8 cellular contexts compared by ENCODE assay signal in the genomic region with DNA sequence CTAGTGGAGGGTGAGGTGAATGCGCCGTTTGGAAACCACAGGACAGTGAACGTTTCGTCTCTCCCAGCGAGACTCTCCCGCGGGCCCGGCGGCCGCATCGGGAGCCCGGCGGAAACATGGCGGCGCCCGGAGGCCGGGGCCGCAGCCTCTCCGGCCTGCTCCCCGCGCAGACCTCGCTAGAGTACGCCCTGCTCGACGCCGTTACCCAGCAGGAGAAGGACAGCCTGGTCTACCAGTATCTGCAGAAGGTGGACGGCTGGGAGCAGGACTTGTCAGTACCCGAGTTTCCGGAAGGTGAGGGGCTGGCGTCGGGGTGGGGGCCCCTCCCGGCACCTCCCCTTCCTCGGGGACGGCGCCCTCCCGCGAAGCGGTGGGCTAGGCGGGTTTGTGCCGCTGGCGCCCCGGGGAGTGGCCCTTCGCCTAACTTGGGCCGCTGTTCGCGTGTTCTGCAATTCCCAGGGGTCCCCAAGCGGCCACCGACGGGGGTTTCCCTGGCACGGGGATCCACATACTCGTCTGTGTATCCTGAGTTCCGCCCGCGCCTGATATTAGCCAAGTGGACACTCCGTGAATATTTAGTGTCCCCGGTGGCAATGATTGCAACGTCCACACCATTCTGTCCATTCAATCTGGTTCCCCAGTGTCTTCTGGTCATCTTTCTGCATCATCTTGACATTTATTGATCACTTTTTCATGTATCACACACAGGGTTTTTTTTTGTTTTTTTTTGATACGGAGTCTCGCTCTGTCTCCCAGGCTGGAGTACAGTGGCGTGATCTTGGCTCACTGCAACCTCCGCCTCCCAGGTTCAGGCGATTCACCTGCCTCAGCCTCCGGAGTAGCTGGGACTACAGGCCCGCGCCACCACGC. TPM values are rescaled to one million over a fixed set of nuclear protein-coding genes. Genes with fewer than 3 reads are reported as not detected.
DNase-seq lines count a peak whose midpoint lies in the region; ATAC-seq and TF ChIP-seq lines count a peak whose summit lies in the region.

No MANE protein-coding gene starts in this region.

- no peaks in the 10 kb centered on the region for H3K27me3 Mint-ChIP-seq in Caco-2 (ENCODE audit: insufficient read depth, unreplicated experiment)
- H3K27me3 Mint-ChIP-seq in progenitor cell of endocrine pancreas, result no peaks in the 10 kb centered on the region

- H3K4me1 Mint-ChIP-seq in Caco-2 (ENCODE audit: low read depth, unreplicated experiment) (no peaks in the 10 kb centered on the region), progenitor cell of endocrine pancreas (ENCODE audit: low read depth) (peaks cover 27% of the 10 kb centered on the region)

- POLR2A ChIA-PET in Caco-2 (lab: Charles Lee), result interaction anchor here (0.6 to 0.7 kb wide), 2 partner anchors 18 to 94 kb away, joined by 4 read pairs; no protein-coding TSS in a partner anchor

- H3K27me3 ChIP-seq in Caco-2 (replicated peaks; ENCODE audit: control insufficient read depth, insufficient read depth, low read length), result no peaks in the 10 kb centered on the region
- no peaks in the 10 kb centered on the region for H3K27me3 ChIP-seq in right atrium auricular region

- DNase-seq in Caco-2, result peak; percentile 59 to 73
- peak; percentile 62 for DNase-seq in SW480 (ENCODE audit: low spot score)
- DNase-seq in anterior cingulate cortex (lab: John Stamatoyannopoulos, UW), result peak in 39 of 58 donors; percentile 12 to 78 (median 51)
- peak; percentile 77 for DNase-seq in right atrium auricular region (ENCODE audit: low spot score)
- DNase-seq in progenitor cell of endocrine pancreas (ENCODE audit: low spot score, unreplicated experiment), result peak; percentile 34
- no peak for DNase-seq in NCI-H524 treated with DMSO at 0.1 percent for 48 hours (lab: John Stamatoyannopoulos, UW)

- ATAC-seq in GM19372 (IDR thresholded peaks at IDR 0.05; ENCODE audit: low read depth, unreplicated experiment) (peak; percentile 21), HG03457 (IDR thresholded peaks at IDR 0.05; ENCODE audit: unreplicated experiment) (peak; percentile 30)

- H3K4me3 Mint-ChIP-seq in Caco-2 (ENCODE audit: unreplicated experiment) (peak overlapping the region; percentile 98), progenitor cell of endocrine pancreas (ENCODE audit: low read depth) (peak overlapping the region; percentile 99)

- BruUV-seq in Caco-2 (replicated peaks; lab: Mats Ljungman, UMichigan), result TSS peak; percentile 36

- H3K4me1 ChIP-seq in Caco-2, result peaks cover 18% of the 10 kb centered on the region
- H3K4me1 ChIP-seq in right atrium auricular region, result peaks cover 0 to 33% of the 10 kb centered on the region in 2 donors

- H3K9me3 ChIP-seq in Caco-2 (no peaks in the 10 kb centered on the region), right atrium auricular region (no peaks in the 10 kb centered on the region)

- TF ChIP-seq CTCF in Caco-2 (IDR thresholded peaks at IDR 0.05; ENCODE audit: insufficient read depth in 1 of 2, low read depth in 1 of 2, low read length in 1 of 2, severe bottlenecking in 1 of 2, unreplicated experiment in 1 of 2) (no peak), right atrium auricular region (IDR thresholded peaks at IDR 0.05) (peak in 1 of 2 donors; percentile 41), progenitor cell of endocrine pancreas (IDR thresholded peaks at IDR 0.05; ENCODE audit: unreplicated experiment) (no peak)

- intact Hi-C loops in Caco-2 (cut with micrococcal nuclease; ENCODE audit: unreplicated experiment), result loop anchor here (5.0 kb wide), 2 partner anchors 118 to 148 kb away; no protein-coding TSS in a partner anchor

- H3K36me3 ChIP-seq in Caco-2 (ENCODE audit: control insufficient read depth, insufficient read depth, low read length), result no peaks in the 10 kb centered on the region
- no peaks in the 10 kb centered on the region for H3K36me3 ChIP-seq in right atrium auricular region

- H3K36me3 Mint-ChIP-seq in Caco-2 (ENCODE audit: insufficient read depth, unreplicated experiment), result peaks cover 12% of the 10 kb centered on the region
- H3K36me3 Mint-ChIP-seq in progenitor cell of endocrine pancreas (ENCODE audit: insufficient read depth), result peaks cover 12% of the 10 kb centered on the region

- H3K27ac Mint-ChIP-seq in Caco-2 (ENCODE audit: unreplicated experiment) (peak overlapping the region; percentile 99), progenitor cell of endocrine pancreas (peak overlapping the region; percentile 100)

- H3K27ac ChIP-seq in right atrium auricular region, result peak overlapping the region; percentile 95

- H3K9me3 Mint-ChIP-seq in Caco-2 (ENCODE audit: unreplicated experiment), result no peaks in the 10 kb centered on the region
- no peaks in the 10 kb centered on the region for H3K9me3 Mint-ChIP-seq in progenitor cell of endocrine pancreas (ENCODE audit: low read depth)

- peak overlapping the region; percentile 94 for H3K4me3 ChIP-seq in Caco-2 (ENCODE audit: low read depth, low read length)
- peak overlapping the region; percentile 61 to 87 for H3K4me3 ChIP-seq in right atrium auricular region

- CTCF ChIA-PET in Caco-2 (lab: Charles Lee), result no interaction called here

RNA-seq across cellular contexts. Expression of a gene that starts 0.5 kb away (rescaled TPM):
- total RNA-seq in Caco-2 (2022) (30.8 and 37.4 TPM in 2 replicates), right atrium auricular region (10 to 100 TPM; 38.6 to 74.8 TPM), progenitor cell of endocrine pancreas (41.7 and 43.6 TPM in 2 replicates)

RNA-seq across cellular contexts. Expression of a gene that starts 1.1 kb away (rescaled TPM):
- total RNA-seq in Caco-2 (2022) (13.3 and 13.5 TPM in 2 replicates), right atrium auricular region (1 to 10 TPM; 4.9 to 7.4 TPM), progenitor cell of endocrine pancreas (9.8 and 11.1 TPM in 2 replicates)
